Comparison of ENCODE assay signal across 10 cellular contexts in the genomic region with DNA sequence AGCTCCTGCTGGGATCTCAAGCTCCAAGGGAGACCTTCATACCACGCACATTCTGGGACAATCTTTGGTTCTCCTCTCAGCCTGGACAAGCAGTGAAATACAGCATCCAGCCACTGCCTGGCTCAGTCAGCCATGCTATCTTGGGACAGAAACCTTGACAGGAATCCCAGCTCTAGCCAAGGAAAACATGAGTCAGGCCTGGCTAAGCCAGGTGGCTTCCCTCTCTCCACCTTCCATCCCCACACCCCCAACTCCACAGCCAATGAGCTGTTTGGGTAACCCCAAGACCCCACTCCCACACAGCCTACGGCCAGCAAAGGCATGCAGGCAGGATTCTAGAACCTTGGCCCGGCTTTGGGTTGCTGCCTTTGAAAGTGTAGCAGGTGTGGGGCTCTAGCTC.
DNase-seq lines count a peak whose midpoint lies in the region; ATAC-seq and TF ChIP-seq lines count a peak whose summit lies in the region.
"Had no signal": no experiment of that assay in that cellular context is flagged by ENCODE, and none has a peak within 500 bp of the region (broad histone marks: within the 10 kb centered on the region; RNA-seq: fewer than 3 reads in every experiment).

No MANE protein-coding gene starts in this region.

- intact Hi-C loops in lower lobe of right lung (cut with DNase I) = no loop called here

- no peaks in the 10 kb centered on the region for H3K27me3 ChIP-seq in lower lobe of right lung (ENCODE audit: low read depth)
- H3K27me3 ChIP-seq in thymus (ENCODE audit: control insufficient read depth, insufficient read depth) = no peaks in the 10 kb centered on the region

- H3K4me3 ChIP-seq in coronary artery (no peak overlapping the region), lower lobe of right lung (no peak overlapping the region), thymus (ENCODE audit: low read length) (no peak overlapping the region)

- H3K36me3 ChIP-seq in lower lobe of right lung (no peaks in the 10 kb centered on the region), thymus (ENCODE audit: control insufficient read depth, insufficient read depth) (no peaks in the 10 kb centered on the region)
- H3K36me3 ChIP-seq: WERI-Rb-1 had no signal

- ATAC-seq in lower lobe of right lung = no peak

- peak; percentile 97 for DNase-seq in M059J (ENCODE audit: low read depth)
- no peak for DNase-seq in coronary artery (ENCODE audit: low spot score)
- no peak for DNase-seq in lower lobe of right lung
- no peak for DNase-seq in HUDEP-2 (lab: John Stamatoyannopoulos, UW; ENCODE audit: unreplicated experiment in 76 of 76)
- DNase-seq in NCI-H1694 treated with DMSO at 0.1 percent for 48 hours (lab: John Stamatoyannopoulos, UW) = no peak
- DNase-seq in DMS79 (lab: John Stamatoyannopoulos, UW) = no peak
- no peak for DNase-seq in SIG-M5 (lab: John Stamatoyannopoulos, UW)
- DNase-seq: activated naive CD8-positive, alpha-beta T cell treated with anti-CD3 and anti-CD28 coated beads, Interleukin-2, amount 10 ng/mL, durations not matched to agents 7 days and 5 days; WERI-Rb-1 had no signal

- no peaks in the 10 kb centered on the region for H3K9me3 ChIP-seq in lower lobe of right lung
- no peaks in the 10 kb centered on the region for H3K9me3 ChIP-seq in thymus (ENCODE audit: control insufficient read depth)

- WGBS in thymus = 76% methylated on average over 3 of the region's 3 CpGs

- TF ChIP-seq CTCF in coronary artery (IDR thresholded peaks at IDR 0.05) = no peak
- TF ChIP-seq CTCF in lower lobe of right lung (IDR thresholded peaks at IDR 0.05) = no peak

- H3K27ac ChIP-seq in coronary artery = peak overlapping the region; percentile 92 to 96
- peak overlapping the region; percentile 57 for H3K27ac ChIP-seq in lower lobe of right lung
- H3K27ac ChIP-seq in thymus (ENCODE audit: low read depth) = peak overlapping the region; percentile 25
- H3K27ac ChIP-seq: WERI-Rb-1 had no signal

- H3K4me1 ChIP-seq in lower lobe of right lung (peaks cover 74% of the 10 kb centered on the region), thymus (ENCODE audit: control insufficient read depth, insufficient read depth, low read length) (no peaks in the 10 kb centered on the region)

Comparison
In these comparisons a context has a peak if more than half of its experiments do, and no peak if none do; other contexts are left out.
1. H3K27ac ChIP-seq: peak in every context shown above with its lines; median percentile 94 in coronary artery; 57 in lower lobe of right lung; 25 in thymus.